In the genomic region with DNA sequence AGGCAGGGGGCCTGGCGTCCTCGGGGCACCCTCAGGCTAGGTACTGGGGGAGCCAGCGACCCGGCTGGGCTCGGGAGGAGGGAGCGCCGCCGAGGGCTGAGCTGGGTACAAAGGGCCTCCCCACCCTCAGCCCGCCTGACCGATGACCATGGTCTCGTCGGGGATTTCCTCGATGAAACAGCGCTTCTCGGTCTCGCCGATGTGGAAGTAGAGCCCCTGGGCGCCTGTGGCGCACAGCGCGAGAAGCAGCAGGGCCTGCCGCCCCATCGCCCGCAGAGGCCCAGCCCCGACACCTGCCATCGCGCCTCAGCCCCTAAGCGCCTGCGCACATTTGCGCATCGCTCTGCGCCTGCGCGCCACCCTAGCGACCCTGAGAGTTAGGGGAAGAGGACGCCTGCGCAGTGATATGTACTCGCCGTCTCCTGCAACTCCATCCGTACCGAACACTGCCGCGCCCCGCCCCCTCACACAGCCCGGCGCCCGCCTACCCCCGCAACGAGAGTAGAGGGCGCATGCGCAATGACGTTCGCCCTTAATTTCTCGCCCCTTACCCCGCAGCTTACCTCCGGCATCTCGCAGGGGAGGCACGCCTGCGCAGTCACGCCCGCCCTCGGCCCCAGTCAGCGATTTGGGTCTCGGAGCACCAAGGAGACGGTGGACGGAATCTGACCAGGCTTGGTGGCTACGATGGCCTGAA, we compare ENCODE assay signal across 1 cellular context.
TF ChIP-seq lines count a peak whose summit lies in the region.

A gene (minus strand): TSS at position 325 of the 697 bp plus-strand sequence. CDS start 25 bp downstream, at position 300.

TF ChIP-seq in H1, 55 proteins besides CTCF, POLR2A, EP300 and RAD21 (continued from another document):
- no peak for TF ChIP-seq GTF2F1 (IDR thresholded peaks at IDR 0.05; ENCODE audit: borderline replicate concordance, low read depth, low read length)
- TF ChIP-seq, protein P1, sequence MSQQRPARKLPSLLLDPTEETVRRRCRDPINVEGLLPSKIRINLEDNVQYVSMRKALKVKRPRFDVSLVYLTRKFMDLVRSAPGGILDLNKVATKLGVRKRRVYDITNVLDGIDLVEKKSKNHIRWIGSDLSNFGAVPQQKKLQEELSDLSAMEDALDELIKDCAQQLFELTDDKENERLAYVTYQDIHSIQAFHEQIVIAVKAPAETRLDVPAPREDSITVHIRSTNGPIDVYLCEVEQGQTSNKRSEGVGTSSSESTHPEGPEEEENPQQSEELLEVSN (IDR thresholded peaks at IDR 0.05): peak; percentile 42
- peak; percentile 61 for TF ChIP-seq TBP (IDR thresholded peaks at IDR 0.05; ENCODE audit: low read depth, low read length)
- peak; percentile 9; the same call in 1 of the 2 replicates for TF ChIP-seq YY1 (IDR thresholded peaks at IDR 0.05; ENCODE audit: low read depth, low read length)
- peak; percentile 89 for TF ChIP-seq CREB1 (IDR thresholded peaks at IDR 0.05)
- TF ChIP-seq TAF7 (optimal IDR thresholded peaks at IDR 0.05; ENCODE audit: borderline replicate concordance, low read depth, low read length): peak; percentile 75
- peak; percentile 5 for TF ChIP-seq ASH2L (IDR thresholded peaks at IDR 0.05; ENCODE audit: low read length)
- TF ChIP-seq TAF1 (IDR thresholded peaks at IDR 0.05; ENCODE audit: low read depth, low read length): peak; percentile 91
- peak; percentile 57; the same call in 1 of the 2 replicates for TF ChIP-seq PHF8 (conservative IDR thresholded peaks at IDR 0.05; ENCODE audit: low read depth, low read length)
- TF ChIP-seq NRF1 (IDR thresholded peaks at IDR 0.05; ENCODE audit: low read depth, low read length): peak; percentile 95
